Comparison of ENCODE assay signal across 12 cellular contexts in the genomic region with DNA sequence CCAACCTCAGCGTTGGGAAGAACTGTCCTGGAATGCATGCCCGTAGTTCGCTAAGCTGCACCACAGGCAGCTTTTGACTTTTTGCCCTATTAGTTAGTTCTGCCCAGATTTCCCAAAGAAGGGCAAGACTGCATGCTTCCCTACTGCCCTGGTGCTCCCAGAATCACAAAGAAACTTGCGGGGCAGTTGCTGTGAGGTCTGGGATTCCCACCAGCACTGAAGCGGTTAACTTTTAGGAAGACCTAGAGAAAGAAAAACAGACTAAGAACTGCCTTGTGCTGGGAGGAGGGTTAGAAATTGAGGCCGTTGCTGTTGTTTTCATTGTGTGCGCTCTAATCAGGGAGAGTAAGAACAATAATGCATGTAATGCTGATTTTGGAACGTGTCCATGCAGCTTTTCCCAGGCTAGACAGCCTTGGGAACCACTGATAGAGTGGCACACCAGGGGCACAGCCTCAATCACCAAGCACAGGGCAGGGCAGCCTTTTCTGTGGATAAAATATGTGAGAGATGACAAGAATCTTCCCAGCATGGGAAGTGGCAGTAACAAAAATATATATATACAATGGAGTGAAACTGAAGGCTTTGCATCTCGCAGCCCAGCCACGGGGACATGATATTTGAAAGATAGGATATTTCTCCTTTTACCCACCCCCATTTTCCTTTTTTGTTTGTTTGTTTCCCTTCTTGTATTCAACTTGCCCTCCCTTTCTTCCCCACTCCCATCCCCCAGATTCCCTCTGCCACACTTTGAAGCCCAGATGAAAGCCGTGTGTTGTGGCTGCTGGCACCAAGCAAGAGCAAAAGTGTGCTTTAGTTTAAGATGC.
DNase-seq lines count a peak whose midpoint lies in the region; ATAC-seq and TF ChIP-seq lines count a peak whose summit lies in the region.
"Had no signal": no experiment of that assay in that cellular context is flagged by ENCODE, and none has a peak within 500 bp of the region (broad histone marks: within the 10 kb centered on the region; RNA-seq: fewer than 3 reads in every experiment).

No MANE protein-coding gene starts in this region.

- ATAC-seq in esophagus mucosa, result no peak

- no peaks in the 10 kb centered on the region for H3K27me3 Mint-ChIP-seq in Calu3 (ENCODE audit: unreplicated experiment)
- peaks cover 18% of the 10 kb centered on the region for H3K27me3 Mint-ChIP-seq in neural crest cell (ENCODE audit: low read depth)

- no peak overlapping the region for H3K4me2 ChIP-seq in fibroblast of lung (ENCODE audit: extremely low read depth, insufficient read depth, low read length)

- CTCF ChIA-PET in Calu3 (lab: Charles Lee), result no interaction called here

- no peaks in the 10 kb centered on the region for H3K9me3 ChIP-seq in fibroblast of lung (ENCODE audit: control insufficient read depth, insufficient read depth, low read depth, low read length)

- no peak overlapping the region for H3K4me3 ChIP-seq in fibroblast of lung (replicated peaks in 1 of 4; ENCODE audit: control extremely low read depth in 1 of 4, insufficient read depth in 1 of 4, low read depth in 3 of 4, low read length in 4 of 4)

- no peaks in the 10 kb centered on the region for H3K27me3 ChIP-seq in fibroblast of lung (ENCODE audit: control insufficient read depth, insufficient read depth, low read length)

- H3K27ac ChIP-seq in fibroblast of lung (ENCODE audit: insufficient read depth, low read length), result no peak overlapping the region
- H3K27ac ChIP-seq: parathyroid adenoma had no signal

- no peaks in the 10 kb centered on the region for H3K79me2 ChIP-seq in fibroblast of lung (ENCODE audit: control insufficient read depth, insufficient read depth, low read length)
- H3K79me2 ChIP-seq: parathyroid adenoma had no signal

- H2AFZ ChIP-seq in fibroblast of lung (ENCODE audit: low read length), result no peak overlapping the region
- H2AFZ ChIP-seq: parathyroid adenoma had no signal

- intact Hi-C loops in Calu3 (cut with micrococcal nuclease; ENCODE audit: unreplicated experiment), result no loop called here

- DNase-seq in Calu3 (no peak), NCI-H345 treated with DMSO at 0.1 percent for 48 hours (lab: John Stamatoyannopoulos, UW; ENCODE audit: unreplicated experiment) (peak; percentile 43), fibroblast of lung (ENCODE audit: low read depth in 2 of 2) (peak; percentile 12 to 41), neural crest cell (ENCODE audit: low read depth, low spot score) (no peak), G401 (ENCODE audit: low spot score) (no peak), occipital lobe (lab: John Stamatoyannopoulos, UW) (no peak)
- DNase-seq in activated CD4-positive, alpha-beta T cell treated with anti-CD3 and anti-CD28 coated beads, Interleukin-2, amount 50 U/mL, for 4 hours, result no peak
- DNase-seq: DND-41, T-helper 2 cell had no signal

- TF ChIP-seq CTCF in Calu3 (IDR thresholded peaks at IDR 0.05; ENCODE audit: unreplicated experiment) (no peak), fibroblast of lung (conservative IDR thresholded peaks at IDR 0.05 in 1 of 2, IDR thresholded peaks at IDR 0.05 in 1 of 2; ENCODE audit: low read depth in 1 of 2, low read length in 2 of 2) (no peak), neural crest cell (conservative IDR thresholded peaks at IDR 0.05) (no peak)

- no peaks in the 10 kb centered on the region for H3K36me3 ChIP-seq in fibroblast of lung (ENCODE audit: control insufficient read depth, insufficient read depth, low read length)

- H4K20me1 ChIP-seq in fibroblast of lung (ENCODE audit: control insufficient read depth, extremely low read depth, insufficient read depth, low read length), result no peaks in the 10 kb centered on the region

- H3K4me3 Mint-ChIP-seq in Calu3 (ENCODE audit: low read depth, unreplicated experiment), result peak overlapping the region; percentile 11
- peak overlapping the region; percentile 52 for H3K4me3 Mint-ChIP-seq in neural crest cell
- H3K4me3 Mint-ChIP-seq: IgD-negative memory B cell had no signal

- in situ Hi-C loops in G401 (cut with HindIII; ENCODE audit: low sequenced_read_pairs), result no loop called here

- H3K4me1 ChIP-seq in fibroblast of lung (ENCODE audit: control insufficient read depth, extremely low read depth, insufficient read depth, low read length), result no peaks in the 10 kb centered on the region
- H3K4me1 ChIP-seq: parathyroid adenoma had no signal

- peaks cover 8% of the 10 kb centered on the region for H3K4me1 Mint-ChIP-seq in Calu3 (ENCODE audit: low read depth, unreplicated experiment)
- H3K4me1 Mint-ChIP-seq in neural crest cell, result peaks cover 29% of the 10 kb centered on the region
- H3K4me1 Mint-ChIP-seq: IgD-negative memory B cell had no signal

- H3K36me3 Mint-ChIP-seq in Calu3 (ENCODE audit: insufficient read depth, unreplicated experiment) (no peaks in the 10 kb centered on the region), neural crest cell (ENCODE audit: low read depth) (peaks cover 5% of the 10 kb centered on the region)

- H3K27ac Mint-ChIP-seq in Calu3 (ENCODE audit: unreplicated experiment) (no peak overlapping the region), neural crest cell (ENCODE audit: unreplicated experiment) (peak overlapping the region; percentile 63)
- H3K27ac Mint-ChIP-seq: IgD-negative memory B cell had no signal

- no peaks in the 10 kb centered on the region for H3K9me3 Mint-ChIP-seq in Calu3 (ENCODE audit: low read depth, unreplicated experiment)
- no peaks in the 10 kb centered on the region for H3K9me3 Mint-ChIP-seq in neural crest cell

- no TSS peak for BruUV-seq in Calu3 (replicated peaks; lab: Mats Ljungman, UMichigan)

- H3K9ac ChIP-seq in fibroblast of lung (ENCODE audit: insufficient read depth, low read length), result no peak overlapping the region
- H3K9ac ChIP-seq: parathyroid adenoma had no signal

Comparison
In these comparisons a context has a peak if more than half of its experiments do, and no peak if none do; other contexts are left out.
1. DNase-seq: peak in NCI-H345 treated with DMSO at 0.1 percent for 48 hours (single experiment) and fibroblast of lung (2 of 2); none in Calu3 (single experiment), neural crest cell (single experiment), activated CD4-positive, alpha-beta T cell treated with anti-CD3 and anti-CD28 coated beads, Interleukin-2, amount 50 U/mL, for 4 hours (0 of 2), G401 (single experiment) and occipital lobe (single experiment).